13 cellular contexts compared by ENCODE assay signal in the genomic region with DNA sequence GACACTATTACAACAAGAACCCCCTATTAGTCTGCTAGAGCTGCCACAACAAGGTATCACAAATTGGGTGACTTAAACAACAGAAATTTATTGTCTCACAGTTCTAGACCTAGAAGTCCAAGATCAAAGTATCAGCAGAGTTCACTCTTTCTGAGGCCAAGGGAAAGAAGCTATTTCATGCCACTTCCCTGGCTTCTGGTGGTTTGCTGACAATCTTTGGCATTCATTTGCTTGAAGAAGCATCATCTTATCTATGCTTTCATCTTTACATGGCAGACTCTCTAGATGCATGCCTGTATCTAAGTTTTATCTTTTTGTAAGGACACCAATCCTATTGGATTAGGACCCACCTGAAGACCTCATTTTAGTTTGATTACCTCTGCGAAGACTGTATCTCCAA.
"Had no signal": no experiment of that assay in that cellular context is flagged by ENCODE, and none has a peak within 500 bp of the region (broad histone marks: within the 10 kb centered on the region; RNA-seq: fewer than 3 reads in every experiment).

No MANE protein-coding gene starts in this region.

- DNase-seq: activated CD4-positive, alpha-beta T cell treated with anti-CD3 and anti-CD28 coated beads, Interleukin-2, amount 10 ng/mL, durations not matched to agents 7 days and 5 days; activated CD8-positive, alpha-beta memory T cell treated with anti-CD3 and anti-CD28 coated beads, Interleukin-2, amount 50 U/mL, for 48 hours; activated gamma-delta T cell; activated T-cell treated with anti-CD3 and anti-CD28 coated beads, Interleukin-2, amount 50 U/mL, for 72 hours; central memory CD4-positive, alpha-beta T cell; head of caudate nucleus; sigmoid colon; stimulated activated CD4-positive, alpha-beta T cell treated with anti-CD3 and anti-CD28 coated beads, Interleukin-2, amount 100 ng/mL, for 48 hours; stimulated activated naive B cell treated with anti-CD40 and anti-IgM and Interleukin-4, amounts not matched to agents 10 μg/mL and 1 μg/mL and 100 μg/mL, for 72 hours; tibial artery had no signal

- H3K27me3 ChIP-seq: sigmoid colon, tibial artery had no signal

- FAIRE-seq: urothelium cell line had no signal

- H3K27ac ChIP-seq: coronary artery, parathyroid adenoma, tibial artery had no signal

- H3K9ac ChIP-seq: parathyroid adenoma had no signal

- H2AFZ ChIP-seq: parathyroid adenoma had no signal

- H3K4me3 ChIP-seq: coronary artery, sigmoid colon, tibial artery had no signal

- H3K79me2 ChIP-seq: parathyroid adenoma had no signal

- H3K36me3 ChIP-seq: sigmoid colon, tibial artery had no signal

- H3K4me1 ChIP-seq: parathyroid adenoma had no signal

- H3K9me3 ChIP-seq: sigmoid colon, tibial artery had no signal
